Comparison of ENCODE assay signal across 9 cellular contexts in genomic region chr18:45212186-45213039, GRCh38.
DNase-seq lines count a peak whose midpoint lies in the region; ATAC-seq and TF ChIP-seq lines count a peak whose summit lies in the region.
"Had no signal": no experiment of that assay in that cellular context is flagged by ENCODE, and none has a peak within 500 bp of the region (broad histone marks: within the 10 kb centered on the region; RNA-seq: fewer than 3 reads in every experiment).

No MANE protein-coding gene starts in this region.

- no peak overlapping the region for H3K9ac ChIP-seq in SK-N-MC (ENCODE audit: insufficient read length)

- no peaks in the 10 kb centered on the region for H3K27me3 ChIP-seq in psoas muscle (ENCODE audit: insufficient read depth in 3 of 3, low read length in 2 of 3)

- peak; percentile 38 for DNase-seq in GM13976 (ENCODE audit: low spot score)
- peak; percentile 85 for DNase-seq in NCI-H1092 (lab: John Stamatoyannopoulos, UW)
- DNase-seq in SK-N-MC (ENCODE audit: low read depth, low spot score) = peak; percentile 53
- DNase-seq in activated naive CD4-positive, alpha-beta T cell treated with anti-CD3 and anti-CD28 coated beads, Interleukin-2, amount 50 U/mL, for 16 hours = peak; percentile 45
- peak; percentile 86 for DNase-seq in cardiac septum (ENCODE audit: low spot score)
- DNase-seq in psoas muscle = peak; percentile 74 to 87
- no peak for DNase-seq in cortex of kidney (lab: John Stamatoyannopoulos, UW)

- H3K4me3 ChIP-seq in SK-N-MC (no peak overlapping the region), psoas muscle (no peak overlapping the region)
- H3K4me3 ChIP-seq: skin epidermis had no signal

- H3K27ac ChIP-seq in SK-N-MC (no peak overlapping the region), psoas muscle (no peak overlapping the region)
- H3K27ac ChIP-seq: skin epidermis had no signal

- H3K4me1 ChIP-seq in psoas muscle = no peaks in the 10 kb centered on the region

- peak; percentile 100 for ATAC-seq in HG02678 (IDR thresholded peaks at IDR 0.05; ENCODE audit: unreplicated experiment)
- ATAC-seq in psoas muscle = peak; percentile 93 to 100 (median 100)

- in situ Hi-C loops in GM13976 (cut with MboI; ENCODE audit: low sequenced_read_pairs, unreplicated experiment) = loop anchor here (25.0 kb wide), 1 partner anchor 525 kb away; the partner anchor contains the start of gene SETBP1

- H3K36me3 ChIP-seq in SK-N-MC (ENCODE audit: insufficient read depth, low read length) (no peaks in the 10 kb centered on the region), psoas muscle (ENCODE audit: insufficient read depth in 1 of 2, low read depth in 1 of 2) (no peaks in the 10 kb centered on the region)

- TF ChIP-seq CTCF in GM13976 (IDR thresholded peaks at IDR 0.05; ENCODE audit: borderline replicate concordance, control extremely low read depth, extremely low read depth, insufficient read depth, missing control alignments) (peak; percentile 92), psoas muscle (IDR thresholded peaks at IDR 0.05) (peak; percentile 93)

- intact Hi-C loops in cardiac septum (cut with DNase I) (loop anchor here (5.0 to 10.0 kb wide), 3 partner anchors 255 to 530 kb away; partner anchors contain the start of gene SETBP1), psoas muscle (cut with DNase I) (loop anchor here in 1 of 2 donors (5.0 to 10.0 kb wide), 3 partner anchors 172 to 535 kb away; no protein-coding TSS in a partner anchor)

- H3K9me3 ChIP-seq in SK-N-MC (ENCODE audit: low read depth, low read length) = no peaks in the 10 kb centered on the region
- H3K9me3 ChIP-seq in psoas muscle = no peaks in the 10 kb centered on the region

- 52 to 56% (median 55%) methylated on average over 13 of the region's 13 CpGs for WGBS in psoas muscle, 3 donors
